In genomic region chr6:28353356-28353755, GRCh38 we compare ENCODE assay signal across 12 cellular contexts. TPM values are rescaled to one million over a fixed set of nuclear protein-coding genes. Genes with fewer than 3 reads are reported as not detected.
DNase-seq lines count a peak whose midpoint lies in the region; ATAC-seq and TF ChIP-seq lines count a peak whose summit lies in the region.
"Had no signal": no experiment of that assay in that cellular context is flagged by ENCODE, and none has a peak within 500 bp of the region (broad histone marks: within the 10 kb centered on the region; RNA-seq: fewer than 3 reads in every experiment).

No MANE protein-coding gene starts in this region.

- no peak overlapping the region for H3K4me3 Mint-ChIP-seq in chondrocyte (ENCODE audit: unreplicated experiment)
- H3K4me3 Mint-ChIP-seq in nephron: peak overlapping the region; percentile 81 to 98 (median 98)
- no peak overlapping the region for H3K4me3 Mint-ChIP-seq in CD4-positive, alpha-beta memory T cell
- H3K4me3 Mint-ChIP-seq in T-helper 17 cell: no peak overlapping the region
- H3K4me3 Mint-ChIP-seq: activated CD8-positive, alpha-beta T cell treated with anti-CD3 and anti-CD28 coated beads, Interleukin-2, amount 10 ng/mL, durations not matched to agents 7 days and 5 days; effector memory CD8-positive, alpha-beta T cell had no signal

- CTCF ChIA-PET in CD4-positive, alpha-beta memory T cell (lab: Charles Lee; ENCODE audit: partially characterized antibody): interaction anchor here (3.9 to 4.3 kb wide), 2 partner anchors 86 to 216 kb away, joined by 19 to 31 read pairs; partner anchors contain the start of gene ZSCAN26

- intact Hi-C loops in heart right ventricle (cut with DNase I): loop anchor here in 8 of 10 donors (2.0 to 10.0 kb wide), 8 partner anchors 86 to 449 kb away; partner anchors contain the start of genes ZSCAN26 (in 3 of the 8), ZSCAN9 (in 3 of the 8), NKAPL (in 1 of the 8) and ZKSCAN4 (in 1 of the 8)
- intact Hi-C loops in left cardiac atrium (cut with DNase I): loop anchor here in 1 of 2 donors (10.0 kb wide), 1 partner anchor 219 kb away; no protein-coding TSS in a partner anchor
- intact Hi-C loops in upper lobe of right lung (cut with DNase I): loop anchor here (10.0 kb wide), 2 partner anchors 99 to 219 kb away; partner anchors contain the start of genes NKAPL and ZKSCAN4
- intact Hi-C loops in CD4-positive, alpha-beta memory T cell (cut with micrococcal nuclease): loop anchor here (10.0 kb wide), 1 partner anchor 579 kb away; no protein-coding TSS in a partner anchor

- peaks cover 49% of the 10 kb centered on the region for H3K4me1 Mint-ChIP-seq in chondrocyte (ENCODE audit: low read depth)
- peaks cover 55% of the 10 kb centered on the region for H3K4me1 Mint-ChIP-seq in nephron
- peaks cover 31 to 46% (median 39%) of the 10 kb centered on the region in 4 donors for H3K4me1 Mint-ChIP-seq in CD4-positive, alpha-beta memory T cell
- H3K4me1 Mint-ChIP-seq in T-helper 17 cell: peaks cover 33% of the 10 kb centered on the region

- H3K27ac ChIP-seq in heart right ventricle (peak overlapping the region in 8 of 10 donors; percentile 74 to 94 (median 84)), upper lobe of right lung (peak overlapping the region; percentile 88)
- no peak overlapping the region for H3K27ac ChIP-seq in CD4-positive, alpha-beta memory T cell (ENCODE audit: low read depth, low read length)
- H3K27ac ChIP-seq: tibial artery had no signal

- H3K27ac Mint-ChIP-seq in chondrocyte (ENCODE audit: unreplicated experiment) (peak overlapping the region; percentile 57), nephron (peak overlapping the region; percentile 84 to 93 (median 92)), T-helper 17 cell (no peak overlapping the region)
- H3K27ac Mint-ChIP-seq in CD4-positive, alpha-beta memory T cell: peak overlapping the region in 1 of 7 donors; percentile 70
- H3K27ac Mint-ChIP-seq: activated CD8-positive, alpha-beta T cell treated with anti-CD3 and anti-CD28 coated beads, Interleukin-2, amount 10 ng/mL, durations not matched to agents 7 days and 5 days had no signal

- peak overlapping the region in 9 of 10 donors; percentile 5 to 81 (median 42) for H3K4me3 ChIP-seq in heart right ventricle
- peak overlapping the region; percentile 23 for H3K4me3 ChIP-seq in upper lobe of right lung
- H3K4me3 ChIP-seq in CD4-positive, alpha-beta memory T cell (ENCODE audit: low read length in 2 of 2): no peak overlapping the region
- H3K4me3 ChIP-seq: tibial artery had no signal

- H3K9me3 ChIP-seq in heart right ventricle: no peaks in the 10 kb centered on the region
- no peaks in the 10 kb centered on the region for H3K9me3 ChIP-seq in upper lobe of right lung
- no peaks in the 10 kb centered on the region for H3K9me3 ChIP-seq in CD4-positive, alpha-beta memory T cell (ENCODE audit: control insufficient read depth in 1 of 2, low read length in 2 of 2)
- no peaks in the 10 kb centered on the region for H3K9me3 ChIP-seq in T-helper 17 cell (ENCODE audit: control insufficient read depth, low read length, poor library complexity, severe bottlenecking)
- H3K9me3 ChIP-seq: tibial artery had no signal

- H3K36me3 ChIP-seq in heart right ventricle: no peaks in the 10 kb centered on the region
- H3K36me3 ChIP-seq in upper lobe of right lung: no peaks in the 10 kb centered on the region
- H3K36me3 ChIP-seq in CD4-positive, alpha-beta memory T cell (ENCODE audit: insufficient read depth, low read length): no peaks in the 10 kb centered on the region
- H3K36me3 ChIP-seq: tibial artery had no signal

- DNase-seq in heart right ventricle (no peak), left cardiac atrium (no peak), chondrocyte (ENCODE audit: low spot score) (no peak), upper lobe of right lung (no peak), COLO668 (lab: John Stamatoyannopoulos, UW; ENCODE audit: unreplicated experiment) (no peak), T-helper 17 cell (no peak)
- no peak for DNase-seq in CD4-positive, alpha-beta memory T cell
- DNase-seq: activated CD8-positive, alpha-beta T cell treated with anti-CD3 and anti-CD28 coated beads, Interleukin-2, amount 10 ng/mL, durations not matched to agents 7 days and 5 days; effector memory CD8-positive, alpha-beta T cell; T1000; tibial artery had no signal

- H3K9me3 Mint-ChIP-seq in chondrocyte (ENCODE audit: low read depth) (no peaks in the 10 kb centered on the region), nephron (no peaks in the 10 kb centered on the region)
- H3K9me3 Mint-ChIP-seq in CD4-positive, alpha-beta memory T cell: peaks cover 0 to 2% (median 0%) of the 10 kb centered on the region in 8 donors
- H3K9me3 Mint-ChIP-seq: effector memory CD8-positive, alpha-beta T cell had no signal

- H3K27me3 Mint-ChIP-seq in chondrocyte (ENCODE audit: low read depth) (peaks cover under 1% of the 10 kb centered on the region), nephron (ENCODE audit: low read depth) (no peaks in the 10 kb centered on the region), T-helper 17 cell (no peaks in the 10 kb centered on the region)
- no peaks in the 10 kb centered on the region for H3K27me3 Mint-ChIP-seq in CD4-positive, alpha-beta memory T cell
- H3K27me3 Mint-ChIP-seq: effector memory CD8-positive, alpha-beta T cell had no signal

- H3K4me1 ChIP-seq in heart right ventricle (peaks cover 9 to 49% (median 35%) of the 10 kb centered on the region in 9 donors), upper lobe of right lung (peaks cover 28% of the 10 kb centered on the region)
- peaks cover 34% of the 10 kb centered on the region for H3K4me1 ChIP-seq in CD4-positive, alpha-beta memory T cell (ENCODE audit: insufficient read depth, low read length)

- no peaks in the 10 kb centered on the region for H3K27me3 ChIP-seq in heart right ventricle
- H3K27me3 ChIP-seq in upper lobe of right lung: no peaks in the 10 kb centered on the region
- H3K27me3 ChIP-seq in CD4-positive, alpha-beta memory T cell (ENCODE audit: insufficient read depth, low read length): no peaks in the 10 kb centered on the region
- H3K27me3 ChIP-seq: tibial artery had no signal

- TF ChIP-seq CTCF in heart right ventricle (IDR thresholded peaks at IDR 0.05): no peak
- TF ChIP-seq CTCF in chondrocyte (IDR thresholded peaks at IDR 0.05): no peak
- TF ChIP-seq CTCF in nephron (IDR thresholded peaks at IDR 0.05; ENCODE audit: unreplicated experiment in 3 of 3): no peak
- TF ChIP-seq CTCF in upper lobe of right lung (IDR thresholded peaks at IDR 0.05): no peak

- ATAC-seq in heart right ventricle (no peak), left cardiac atrium (no peak), upper lobe of right lung (no peak), T-helper 17 cell (no peak)
- ATAC-seq: activated CD8-positive, alpha-beta T cell treated with anti-CD3 and anti-CD28 coated beads, Interleukin-2, amount 10 ng/mL, durations not matched to agents 7 days and 5 days; effector memory CD8-positive, alpha-beta T cell had no signal

- POLR2A ChIA-PET in CD4-positive, alpha-beta memory T cell (lab: Charles Lee; ENCODE audit: partially characterized antibody): interaction anchor here (1.2 kb wide), 1 partner anchor 101 kb away, joined by 3 read pairs; the partner anchor contains the start of gene ZKSCAN4

- WGBS in heart right ventricle, 2 donors: 69 to 86% methylated on average over 3 of the region's 3 CpGs

- H3K36me3 Mint-ChIP-seq in chondrocyte (ENCODE audit: low read depth) (no peaks in the 10 kb centered on the region), nephron (ENCODE audit: low read depth) (peaks cover 15% of the 10 kb centered on the region), T-helper 17 cell (ENCODE audit: low read depth) (peaks cover 2% of the 10 kb centered on the region)
- H3K36me3 Mint-ChIP-seq in CD4-positive, alpha-beta memory T cell: peaks cover 3 to 4% of the 10 kb centered on the region in 2 donors

RNA-seq across cellular contexts. Expression of gene ZKSCAN3, which starts 3.6 kb away (rescaled TPM):
- total RNA-seq in heart right ventricle (1 to 10 TPM; 3.1 to 6.8 (median 5.1) TPM), left cardiac atrium (1 to 10 TPM; 3.2 to 4.6 TPM), chondrocyte (4.9 to 7.8 TPM (median 5.5 TPM) in 3 replicates), upper lobe of right lung (7.3 TPM), T-helper 17 cell (1 to 10 TPM; 2.0 to 3.9 TPM)
- polyA plus RNA-seq in heart right ventricle: 1 to 10 TPM; 1.0 to 2.1 TPM
- total RNA-seq in CD4-positive, alpha-beta memory T cell: 10 to 100 TPM; 12.4 to 12.6 TPM
- polyA plus RNA-seq in CD4-positive, alpha-beta memory T cell: 1 to 10 TPM; 2.3 to 4.2 TPM

RNA-seq across cellular contexts. Expression of gene ZSCAN31, which starts 17.4 kb away (rescaled TPM):
- 10 to 100 TPM in 8 of 10 donors, 1 to 10 TPM in 2; 8.0 to 17.4 (median 11.9) TPM for total RNA-seq in heart right ventricle
- 1 to 10 TPM; 3.3 to 7.1 TPM for polyA plus RNA-seq in heart right ventricle
- 10 to 100 TPM in 1 of 2 donors, 1 to 10 TPM in 1; 8.4 to 11.4 TPM for total RNA-seq in left cardiac atrium
- total RNA-seq in chondrocyte: 1.8 to 2.6 TPM (median 2.0 TPM) in 3 replicates
- 28.5 TPM for total RNA-seq in upper lobe of right lung
- under 1 TPM; 0.73 to 0.97 TPM for total RNA-seq in CD4-positive, alpha-beta memory T cell
- polyA plus RNA-seq in CD4-positive, alpha-beta memory T cell: 1 to 10 TPM in 1 of 2 donors, under 1 TPM in 1; 0.86 to 1.2 TPM
- total RNA-seq in T-helper 17 cell: under 1 TPM; 0.77 to 0.86 TPM

RNA-seq across cellular contexts. Expression of gene ZSCAN12, which starts 46.2 kb away (rescaled TPM):
- total RNA-seq in heart right ventricle (1 to 10 TPM; 2.2 to 3.5 (median 2.9) TPM), left cardiac atrium (1 to 10 TPM; 2.6 to 3.7 TPM), chondrocyte (3.7 to 5.1 TPM (median 4.1 TPM) in 3 replicates), upper lobe of right lung (5.6 TPM), T-helper 17 cell (1 to 10 TPM; 2.9 TPM)
- 1 to 10 TPM; 1.2 TPM for polyA plus RNA-seq in heart right ventricle
- total RNA-seq in CD4-positive, alpha-beta memory T cell: 1 to 10 TPM; 8.0 to 8.3 TPM
- polyA plus RNA-seq in CD4-positive, alpha-beta memory T cell: 1 to 10 TPM in 1 of 2 donors, under 1 TPM in 1; 0.70 to 1.3 TPM

Comparison
In these comparisons a context has a peak if more than half of its experiments do, and no peak if none do; other contexts are left out.
1. H3K4me3 ChIP-seq: peak in heart right ventricle (9 of 10) and upper lobe of right lung (single experiment); none in CD4-positive, alpha-beta memory T cell (0 of 2).
2. H3K4me3 Mint-ChIP-seq: peak in nephron (3 of 3); none in chondrocyte (single experiment), CD4-positive, alpha-beta memory T cell (0 of 8) and T-helper 17 cell (single experiment).